ENCODE assay signal across 1 cellular context in the genomic region with DNA sequence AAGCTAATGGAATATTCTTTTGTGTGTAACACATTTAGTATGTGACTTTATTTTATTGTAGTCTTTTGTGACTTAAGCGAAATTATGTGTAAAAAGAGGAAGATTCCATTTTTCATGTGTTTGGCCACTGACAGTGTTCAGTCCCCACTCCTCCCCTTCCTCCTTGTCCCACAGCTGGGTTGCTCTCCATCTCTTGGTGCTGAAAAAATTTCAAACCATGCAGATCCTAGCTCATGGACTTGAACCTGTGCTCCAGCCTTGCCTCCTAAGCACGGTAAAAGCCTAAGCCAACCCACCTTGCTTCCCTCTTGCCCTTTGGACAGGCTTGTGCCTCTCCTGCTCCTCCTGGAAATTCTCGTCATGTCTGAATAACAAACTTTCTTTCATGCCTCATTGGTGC.
TF ChIP-seq lines count a peak whose summit lies in the region.

No MANE protein-coding gene starts in this region.

TF ChIP-seq in HEK293, 187 proteins besides CTCF, POLR2A, EP300 and RAD21 (continued from another document):
- TF ChIP-seq, protein P1, sequence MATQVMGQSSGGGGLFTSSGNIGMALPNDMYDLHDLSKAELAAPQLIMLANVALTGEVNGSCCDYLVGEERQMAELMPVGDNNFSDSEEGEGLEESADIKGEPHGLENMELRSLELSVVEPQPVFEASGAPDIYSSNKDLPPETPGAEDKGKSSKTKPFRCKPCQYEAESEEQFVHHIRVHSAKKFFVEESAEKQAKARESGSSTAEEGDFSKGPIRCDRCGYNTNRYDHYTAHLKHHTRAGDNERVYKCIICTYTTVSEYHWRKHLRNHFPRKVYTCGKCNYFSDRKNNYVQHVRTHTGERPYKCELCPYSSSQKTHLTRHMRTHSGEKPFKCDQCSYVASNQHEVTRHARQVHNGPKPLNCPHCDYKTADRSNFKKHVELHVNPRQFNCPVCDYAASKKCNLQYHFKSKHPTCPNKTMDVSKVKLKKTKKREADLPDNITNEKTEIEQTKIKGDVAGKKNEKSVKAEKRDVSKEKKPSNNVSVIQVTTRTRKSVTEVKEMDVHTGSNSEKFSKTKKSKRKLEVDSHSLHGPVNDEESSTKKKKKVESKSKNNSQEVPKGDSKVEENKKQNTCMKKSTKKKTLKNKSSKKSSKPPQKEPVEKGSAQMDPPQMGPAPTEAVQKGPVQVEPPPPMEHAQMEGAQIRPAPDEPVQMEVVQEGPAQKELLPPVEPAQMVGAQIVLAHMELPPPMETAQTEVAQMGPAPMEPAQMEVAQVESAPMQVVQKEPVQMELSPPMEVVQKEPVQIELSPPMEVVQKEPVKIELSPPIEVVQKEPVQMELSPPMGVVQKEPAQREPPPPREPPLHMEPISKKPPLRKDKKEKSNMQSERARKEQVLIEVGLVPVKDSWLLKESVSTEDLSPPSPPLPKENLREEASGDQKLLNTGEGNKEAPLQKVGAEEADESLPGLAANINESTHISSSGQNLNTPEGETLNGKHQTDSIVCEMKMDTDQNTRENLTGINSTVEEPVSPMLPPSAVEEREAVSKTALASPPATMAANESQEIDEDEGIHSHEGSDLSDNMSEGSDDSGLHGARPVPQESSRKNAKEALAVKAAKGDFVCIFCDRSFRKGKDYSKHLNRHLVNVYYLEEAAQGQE (tag by site-specific recombination; IDR thresholded peaks at IDR 0.05), result peak; percentile 75; the same call in 1 of the 2 replicates
TF ChIP-seq in HEK293: peak in this region for 1.
